Comparison of ENCODE assay signal across 1 cellular context in genomic region chr20:59154317-59155013, GRCh38.
TF ChIP-seq lines count a peak whose summit lies in the region.

No MANE protein-coding gene starts in this region.

TF ChIP-seq in A549, 52 proteins besides CTCF, POLR2A, EP300 and RAD21 (continued from another document):
- TF ChIP-seq, protein P1, sequence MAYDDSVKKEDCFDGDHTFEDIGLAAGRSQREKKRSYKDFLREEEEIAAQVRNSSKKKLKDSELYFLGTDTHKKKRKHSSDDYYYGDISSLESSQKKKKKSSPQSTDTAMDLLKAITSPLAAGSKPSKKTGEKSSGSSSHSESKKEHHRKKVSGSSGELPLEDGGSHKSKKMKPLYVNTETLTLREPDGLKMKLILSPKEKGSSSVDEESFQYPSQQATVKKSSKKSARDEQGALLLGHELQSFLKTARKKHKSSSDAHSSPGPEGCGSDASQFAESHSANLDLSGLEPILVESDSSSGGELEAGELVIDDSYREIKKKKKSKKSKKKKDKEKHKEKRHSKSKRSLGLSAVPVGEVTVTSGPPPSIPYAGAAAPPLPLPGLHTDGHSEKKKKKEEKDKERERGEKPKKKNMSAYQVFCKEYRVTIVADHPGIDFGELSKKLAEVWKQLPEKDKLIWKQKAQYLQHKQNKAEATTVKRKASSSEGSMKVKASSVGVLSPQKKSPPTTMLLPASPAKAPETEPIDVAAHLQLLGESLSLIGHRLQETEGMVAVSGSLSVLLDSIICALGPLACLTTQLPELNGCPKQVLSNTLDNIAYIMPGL (CRISPR knock-in tag; IDR thresholded peaks at IDR 0.05; ENCODE audit: borderline replicate concordance), result no peak
- TF ChIP-seq TFCP2L1 (CRISPR knock-in tag; IDR thresholded peaks at IDR 0.05) (no peak), JUNB (IDR thresholded peaks at IDR 0.05) (no peak), ZFP36 (IDR thresholded peaks at IDR 0.05; ENCODE audit: borderline replicate concordance, partially characterized antibody) (no peak), MAFK (IDR thresholded peaks at IDR 0.05; ENCODE audit: partially characterized antibody) (no peak), KDM1A (IDR thresholded peaks at IDR 0.05; ENCODE audit: low read depth) (no peak), CEBPB (IDR thresholded peaks at IDR 0.05) (no peak)
- TF ChIP-seq, protein P2, sequence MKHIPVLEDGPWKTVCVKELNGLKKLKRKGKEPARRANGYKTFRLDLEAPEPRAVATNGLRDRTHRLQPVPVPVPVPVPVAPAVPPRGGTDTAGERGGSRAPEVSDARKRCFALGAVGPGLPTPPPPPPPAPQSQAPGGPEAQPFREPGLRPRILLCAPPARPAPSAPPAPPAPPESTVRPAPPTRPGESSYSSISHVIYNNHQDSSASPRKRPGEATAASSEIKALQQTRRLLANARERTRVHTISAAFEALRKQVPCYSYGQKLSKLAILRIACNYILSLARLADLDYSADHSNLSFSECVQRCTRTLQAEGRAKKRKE (CRISPR knock-in tag; IDR thresholded peaks at IDR 0.05; ENCODE audit: low read depth), result no peak
